1 cellular context compared by ENCODE assay signal in the genomic region with DNA sequence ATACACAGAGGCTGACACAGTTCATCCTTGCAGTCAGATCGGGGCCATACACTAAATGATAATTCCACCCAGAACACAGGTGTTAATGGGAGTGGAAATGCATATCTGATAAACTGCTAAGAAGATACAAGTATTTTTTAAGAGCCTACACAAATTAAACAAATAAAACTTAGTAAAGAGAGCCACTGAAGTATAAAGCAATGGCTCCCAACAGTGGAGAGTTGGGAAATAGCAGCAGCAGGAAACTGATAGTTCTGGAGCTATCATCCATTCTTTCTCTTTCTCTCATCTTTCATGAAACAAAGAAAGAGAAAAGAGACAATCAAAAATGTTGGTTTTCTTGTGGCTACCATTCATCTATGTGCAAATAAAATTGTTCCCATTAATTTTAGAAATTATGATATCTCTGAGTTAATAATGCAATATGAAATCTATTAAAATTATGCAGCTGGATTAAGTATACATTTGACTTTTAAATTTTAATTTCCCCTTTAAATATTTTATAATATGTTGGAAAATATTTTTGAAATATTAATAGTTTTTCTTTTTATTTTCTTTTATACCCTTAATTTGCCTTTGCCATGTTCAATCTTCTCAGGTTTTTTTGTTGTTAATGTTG.
TF ChIP-seq lines count a peak whose summit lies in the region.

No MANE protein-coding gene starts in this region.

TF ChIP-seq in SK-N-SH, 30 proteins besides CTCF, POLR2A, EP300 and RAD21 (continued from another document):
- TF ChIP-seq, protein P1, sequence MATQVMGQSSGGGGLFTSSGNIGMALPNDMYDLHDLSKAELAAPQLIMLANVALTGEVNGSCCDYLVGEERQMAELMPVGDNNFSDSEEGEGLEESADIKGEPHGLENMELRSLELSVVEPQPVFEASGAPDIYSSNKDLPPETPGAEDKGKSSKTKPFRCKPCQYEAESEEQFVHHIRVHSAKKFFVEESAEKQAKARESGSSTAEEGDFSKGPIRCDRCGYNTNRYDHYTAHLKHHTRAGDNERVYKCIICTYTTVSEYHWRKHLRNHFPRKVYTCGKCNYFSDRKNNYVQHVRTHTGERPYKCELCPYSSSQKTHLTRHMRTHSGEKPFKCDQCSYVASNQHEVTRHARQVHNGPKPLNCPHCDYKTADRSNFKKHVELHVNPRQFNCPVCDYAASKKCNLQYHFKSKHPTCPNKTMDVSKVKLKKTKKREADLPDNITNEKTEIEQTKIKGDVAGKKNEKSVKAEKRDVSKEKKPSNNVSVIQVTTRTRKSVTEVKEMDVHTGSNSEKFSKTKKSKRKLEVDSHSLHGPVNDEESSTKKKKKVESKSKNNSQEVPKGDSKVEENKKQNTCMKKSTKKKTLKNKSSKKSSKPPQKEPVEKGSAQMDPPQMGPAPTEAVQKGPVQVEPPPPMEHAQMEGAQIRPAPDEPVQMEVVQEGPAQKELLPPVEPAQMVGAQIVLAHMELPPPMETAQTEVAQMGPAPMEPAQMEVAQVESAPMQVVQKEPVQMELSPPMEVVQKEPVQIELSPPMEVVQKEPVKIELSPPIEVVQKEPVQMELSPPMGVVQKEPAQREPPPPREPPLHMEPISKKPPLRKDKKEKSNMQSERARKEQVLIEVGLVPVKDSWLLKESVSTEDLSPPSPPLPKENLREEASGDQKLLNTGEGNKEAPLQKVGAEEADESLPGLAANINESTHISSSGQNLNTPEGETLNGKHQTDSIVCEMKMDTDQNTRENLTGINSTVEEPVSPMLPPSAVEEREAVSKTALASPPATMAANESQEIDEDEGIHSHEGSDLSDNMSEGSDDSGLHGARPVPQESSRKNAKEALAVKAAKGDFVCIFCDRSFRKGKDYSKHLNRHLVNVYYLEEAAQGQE (IDR thresholded peaks at IDR 0.05; ENCODE audit: low read depth, low read length), result no peak
- TF ChIP-seq NRF1 (IDR thresholded peaks at IDR 0.05; ENCODE audit: low read depth, low read length) (no peak), RCOR1 (IDR thresholded peaks at IDR 0.05; ENCODE audit: low read length) (no peak), MEF2A (IDR thresholded peaks at IDR 0.05; ENCODE audit: borderline replicate concordance, low read depth) (no peak), TEAD4 (IDR thresholded peaks at IDR 0.05; ENCODE audit: borderline replicate concordance, insufficient read depth) (no peak)
- TF ChIP-seq, protein P2, sequence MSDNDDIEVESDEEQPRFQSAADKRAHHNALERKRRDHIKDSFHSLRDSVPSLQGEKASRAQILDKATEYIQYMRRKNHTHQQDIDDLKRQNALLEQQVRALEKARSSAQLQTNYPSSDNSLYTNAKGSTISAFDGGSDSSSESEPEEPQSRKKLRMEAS (IDR thresholded peaks at IDR 0.05; ENCODE audit: low read depth), result no peak
- TF ChIP-seq, protein P3, sequence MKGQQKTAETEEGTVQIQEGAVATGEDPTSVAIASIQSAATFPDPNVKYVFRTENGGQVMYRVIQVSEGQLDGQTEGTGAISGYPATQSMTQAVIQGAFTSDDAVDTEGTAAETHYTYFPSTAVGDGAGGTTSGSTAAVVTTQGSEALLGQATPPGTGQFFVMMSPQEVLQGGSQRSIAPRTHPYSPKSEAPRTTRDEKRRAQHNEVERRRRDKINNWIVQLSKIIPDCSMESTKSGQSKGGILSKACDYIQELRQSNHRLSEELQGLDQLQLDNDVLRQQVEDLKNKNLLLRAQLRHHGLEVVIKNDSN (IDR thresholded peaks at IDR 0.05; ENCODE audit: borderline replicate concordance, low read depth), result no peak
TF ChIP-seq in SK-N-SH: peak in this region for 0.
